Comparison of ENCODE assay signal across 26 cellular contexts in genomic region chr1:231235526-231235925, GRCh38.
"Had no signal": no experiment of that assay in that cellular context is flagged by ENCODE, and none has a peak within 500 bp of the region (broad histone marks: within the 10 kb centered on the region; RNA-seq: fewer than 3 reads in every experiment).

No MANE protein-coding gene starts in this region.

- DNase-seq: activated CD4-positive, alpha-beta T cell treated with anti-CD3 and anti-CD28 coated beads for 4 hours; activated CD4-positive, alpha-beta T cell treated with anti-CD3 and anti-CD28 coated beads, Interleukin-2, amount 50 U/mL, for 4 hours; activated CD8-positive, alpha-beta memory T cell treated with anti-CD3 and anti-CD28 coated beads for 24 hours; activated effector memory CD4-positive, alpha-beta T cell treated with anti-CD3 and anti-CD28 coated beads, Interleukin-2, amount 50 U/mL, for 16 hours; activated naive CD4-positive, alpha-beta T cell treated with anti-CD3 and anti-CD28 coated beads for 36 hours; activated naive CD8-positive, alpha-beta T cell treated with anti-CD3 and anti-CD28 coated beads for 36 hours; activated T-cell treated with anti-CD3 and anti-CD28 coated beads, Interleukin-2, amount 50 U/mL, for 1 hour; cerebellar nuclear complex; dorsolateral prefrontal cortex; effector memory CD4-positive, alpha-beta T cell; glutamatergic neuron; kidney; left colon; posterior cingulate gyrus; spleen; stimulated activated naive CD4-positive, alpha-beta T cell had no signal

- H3K4me3 Mint-ChIP-seq: activated naive CD4-positive, alpha-beta T cell treated with anti-CD3 and anti-CD28 coated beads for 36 hours; activated naive CD8-positive, alpha-beta T cell treated with anti-CD3 and anti-CD28 coated beads for 36 hours; activated T-helper 1 cell treated with anti-CD3 and anti-CD28 coated beads, Interleukin-12 subunit alpha, Interleukin-12 subunit beta, Interleukin-2, Interleukin-4 antibody, amounts not matched to agents 30 ng/mL and 10 ng/mL and 1 ng/mL, durations not matched to agents 14 hours and 24 hours and 36 hours; memory B cell; T-helper 2 cell treated with Interferon-gamma antibody and Interleukin-4, amounts not matched to agents 5 μg/mL and 100 μg/mL, for 36 hours; type B pancreatic cell had no signal

- H3K4me3 ChIP-seq: ascending aorta, cardiac muscle cell, coronary artery, dorsolateral prefrontal cortex, spleen, thoracic aorta, vagina had no signal

- H3K27ac ChIP-seq: ascending aorta, cardiac muscle cell, coronary artery, dorsolateral prefrontal cortex, spleen, thoracic aorta, vagina had no signal

- H3K9me3 ChIP-seq: ascending aorta, spleen, thoracic aorta, vagina had no signal

- ATAC-seq: sciatic nerve had no signal

- H3K27me3 Mint-ChIP-seq: activated naive CD8-positive, alpha-beta T cell treated with anti-CD3 and anti-CD28 coated beads for 36 hours; memory B cell; type B pancreatic cell had no signal

- H3K27me3 ChIP-seq: ascending aorta, cardiac muscle cell, dorsolateral prefrontal cortex, spleen, vagina had no signal

- H3K27ac Mint-ChIP-seq: activated naive CD4-positive, alpha-beta T cell treated with anti-CD3 and anti-CD28 coated beads for 36 hours; activated naive CD8-positive, alpha-beta T cell treated with anti-CD3 and anti-CD28 coated beads for 36 hours; activated T-helper 1 cell treated with anti-CD3 and anti-CD28 coated beads, Interleukin-12 subunit alpha, Interleukin-12 subunit beta, Interleukin-2, Interleukin-4 antibody, amounts not matched to agents 30 ng/mL and 10 ng/mL and 1 ng/mL, durations not matched to agents 14 hours and 24 hours and 36 hours; memory B cell; T-helper 2 cell treated with Interferon-gamma antibody and Interleukin-4, amounts not matched to agents 5 μg/mL and 100 μg/mL, for 36 hours had no signal
